ENCODE assay signal across 8 cellular contexts in genomic region chr20:62805365-62805710, GRCh38. TPM values are rescaled to one million over a fixed set of nuclear protein-coding genes. Genes with fewer than 3 reads are reported as not detected.
DNase-seq lines count a peak whose midpoint lies in the region; ATAC-seq and TF ChIP-seq lines count a peak whose summit lies in the region.

No MANE protein-coding gene starts in this region.

- H3K27me3 ChIP-seq in ACC112 (ENCODE audit: insufficient read depth, low read length) (no peaks in the 10 kb centered on the region), WERI-Rb-1 (ENCODE audit: insufficient read depth, low read depth, severe bottlenecking) (no peaks in the 10 kb centered on the region), gastrocnemius medialis (no peaks in the 10 kb centered on the region)

- in situ Hi-C loops in gastrocnemius medialis (cut with MboI; ENCODE audit: low sequenced_read_pairs in 4 of 4): loop anchor here in 3 of 4 donors (5.0 to 10.0 kb wide), 3 partner anchors 131 to 301 kb away; no protein-coding TSS in a partner anchor

- no peak for TF ChIP-seq CTCF in WERI-Rb-1 (IDR thresholded peaks at IDR 0.05; ENCODE audit: low read depth, low read length)
- TF ChIP-seq CTCF in gastrocnemius medialis (IDR thresholded peaks at IDR 0.05 in 4 of 5, conservative IDR thresholded peaks at IDR 0.05 in 1 of 5): no peak

- intact Hi-C loops in left cardiac atrium (cut with DNase I) (loop anchor here (5.0 kb wide), 1 partner anchor 138 kb away; no protein-coding TSS in a partner anchor), gastrocnemius medialis (cut with DNase I; ENCODE audit: low total_unique reads) (loop anchor here (5.0 to 10.0 kb wide), 2 partner anchors 303 to 501 kb away; partner anchors contain the start of gene ADRM1)

- H3K9me3 ChIP-seq in WERI-Rb-1 (ENCODE audit: severe bottlenecking) (no peaks in the 10 kb centered on the region), gastrocnemius medialis (no peaks in the 10 kb centered on the region)

- peaks cover 36% of the 10 kb centered on the region for H3K79me2 ChIP-seq in ACC112 (ENCODE audit: control insufficient read depth, insufficient read depth, low read length, unreplicated experiment)

- TF ChIP-seq POLR2A in gastrocnemius medialis (IDR thresholded peaks at IDR 0.05): no peak

- no peak overlapping the region for H2AFZ ChIP-seq in ACC112 (ENCODE audit: low read length, unreplicated experiment)

- H3K36me3 ChIP-seq in ACC112 (ENCODE audit: insufficient read depth, low read length): peaks cover 11% of the 10 kb centered on the region; the same call in 1 of the 2 replicates
- H3K36me3 ChIP-seq in WERI-Rb-1: peaks cover 48% of the 10 kb centered on the region
- H3K36me3 ChIP-seq in gastrocnemius medialis: peaks cover 0 to 28% of the 10 kb centered on the region in 2 donors

- DNase-seq in WERI-Rb-1: no peak
- no peak for DNase-seq in left cardiac atrium
- no peak for DNase-seq in gastrocnemius medialis
- no peak for DNase-seq in cerebellum (ENCODE audit: low spot score)

- peak overlapping the region; percentile 55; the same call in 1 of the 2 replicates for H3K27ac ChIP-seq in ACC112 (ENCODE audit: low read depth, low read length)
- H3K27ac ChIP-seq in WERI-Rb-1: peak overlapping the region; percentile 21
- H3K27ac ChIP-seq in gastrocnemius medialis: peak overlapping the region; percentile 67 to 82 (median 72)

- H3K4me1 ChIP-seq in ACC112 (ENCODE audit: control insufficient read depth, insufficient read depth, low read length, unreplicated experiment): peaks cover 11% of the 10 kb centered on the region
- peaks cover 28 to 56% of the 10 kb centered on the region in 2 donors for H3K4me1 ChIP-seq in gastrocnemius medialis

- peak overlapping the region; percentile 98 for H3K4me3 ChIP-seq in ACC112 (ENCODE audit: low read depth, low read length)
- H3K4me3 ChIP-seq in WERI-Rb-1 (ENCODE audit: low read depth, low read length): peak overlapping the region; percentile 62
- peak overlapping the region; percentile 63 to 94 (median 76) for H3K4me3 ChIP-seq in gastrocnemius medialis

- ATAC-seq in GM19372 (IDR thresholded peaks at IDR 0.05; ENCODE audit: low read depth, unreplicated experiment) (peak; percentile 14), left cardiac atrium (peak; percentile 42), gastrocnemius medialis (peak in 1 of 2 donors; percentile 19), HG03571 (IDR thresholded peaks at IDR 0.05; ENCODE audit: unreplicated experiment) (no peak), HG03095 (IDR thresholded peaks at IDR 0.05; ENCODE audit: unreplicated experiment) (no peak)

RNA-seq across cellular contexts. Expression of gene OGFR, which starts 0.7 kb away (rescaled TPM):
- total RNA-seq in left cardiac atrium (10 to 100 TPM; 23.3 to 23.6 TPM), gastrocnemius medialis (10 to 100 TPM; 21.9 to 52.1 (median 40.5) TPM), cerebellum (12.0 TPM)

RNA-seq across cellular contexts. Expression of gene MRGBP, which starts 9.1 kb away (rescaled TPM):
- total RNA-seq in left cardiac atrium: 1 to 10 TPM; 8.9 TPM
- total RNA-seq in gastrocnemius medialis: 1 to 10 TPM; 7.8 to 9.8 (median 8.2) TPM
- total RNA-seq in cerebellum: 11.5 TPM

RNA-seq across cellular contexts. Expression of gene COL9A3, which starts 11.5 kb away (rescaled TPM):
- total RNA-seq in left cardiac atrium (1 to 10 TPM; 4.0 to 4.7 TPM), gastrocnemius medialis (1 to 10 TPM in 2 of 4 donors, under 1 TPM in 2; 0.41 to 4.1 (median 1.6) TPM), cerebellum (3.8 TPM)

RNA-seq across cellular contexts. Expression of gene TCFL5, which starts 56.3 kb away (rescaled TPM):
- total RNA-seq in left cardiac atrium: 1 to 10 TPM; 6.4 to 8.4 TPM
- total RNA-seq in gastrocnemius medialis: 1 to 10 TPM; 5.3 to 7.3 (median 6.3) TPM
- total RNA-seq in cerebellum: 9.3 TPM

Comparison
In these comparisons a context has a peak if more than half of its experiments do, and no peak if none do; other contexts are left out.
1. H3K27ac ChIP-seq: peak in every context shown above with its lines; median percentile 72 in gastrocnemius medialis; 55 in ACC112; 21 in WERI-Rb-1.
2. ATAC-seq: peak in GM19372 (single experiment) and left cardiac atrium (2 of 2); none in HG03571 (single experiment) and HG03095 (single experiment).
3. Peak in every context shown above with its lines, with median percentiles within 50 percentile points of each other: H3K4me3 ChIP-seq.